Comparison of ENCODE assay signal across 8 cellular contexts in genomic region chr15:98646546-98647025, GRCh38. TPM values are rescaled to one million over a fixed set of nuclear protein-coding genes. Genes with fewer than 3 reads are reported as not detected.
DNase-seq lines count a peak whose midpoint lies in the region; ATAC-seq and TF ChIP-seq lines count a peak whose summit lies in the region.

No MANE protein-coding gene starts in this region.

- TF ChIP-seq RAD21 in HCT116 (IDR thresholded peaks at IDR 0.05; ENCODE audit: low read depth) = no peak

- peaks cover 56% of the 10 kb centered on the region for H3K27me3 ChIP-seq in HCT116 (ENCODE audit: insufficient read depth, low read length)
- peaks cover 28 to 34% (median 30%) of the 10 kb centered on the region in 3 donors for H3K27me3 ChIP-seq in skeletal muscle tissue (ENCODE audit: control insufficient read depth in 3 of 3, insufficient read depth in 3 of 3, low read length in 3 of 3)

- intact Hi-C loops in HCT116 (cut with micrococcal nuclease) = loop anchor here (5.0 kb wide), 3 partner anchors 81 to 684 kb away; partner anchors contain the start of gene ARRDC4

- H3K4me3 Mint-ChIP-seq in WTC11 (peak overlapping the region; percentile 93), glutamatergic neuron (ENCODE audit: unreplicated experiment) (peak overlapping the region; percentile 86)

- H3K4me1 ChIP-seq in HCT116 (ENCODE audit: control insufficient read depth in 1 of 2, insufficient read depth in 2 of 2, low read length in 2 of 2) = peaks cover 3 to 17% of the 10 kb centered on the region in 2 experiments; a peak in 3 of 4 replicates
- H3K4me1 ChIP-seq in skeletal muscle tissue (ENCODE audit: control insufficient read depth in 3 of 3, insufficient read depth in 3 of 3, low read length in 3 of 3) = peaks cover 7 to 11% (median 8%) of the 10 kb centered on the region in 3 donors

- ATAC-seq in HCT116 (no peak), WTC11 (no peak)

- peak overlapping the region; percentile 99 for H2AFZ ChIP-seq in HCT116 (ENCODE audit: low read depth, low read length, poor library complexity, severe bottlenecking)

- H3K9me3 ChIP-seq in HCT116 (ENCODE audit: control insufficient read depth in 1 of 2, insufficient read depth in 1 of 2, low read depth in 1 of 2, low read length in 2 of 2) = no peaks in the 10 kb centered on the region
- no peaks in the 10 kb centered on the region for H3K9me3 ChIP-seq in skeletal muscle tissue (ENCODE audit: control insufficient read depth in 3 of 3, low read length in 3 of 3)

- POLR2A ChIA-PET in HCT116 (lab: Charles Lee) = no interaction called here
- POLR2A ChIA-PET in WTC11 (lab: Charles Lee) = interaction anchor here (1.0 to 2.0 kb wide), 3 partner anchors 56 to 123 kb away, joined by 3 to 4 read pairs (median 3); no protein-coding TSS in a partner anchor

- CTCF ChIA-PET in HCT116 (lab: Charles Lee) (interaction anchor here (1.1 to 2.4 kb wide), 9 partner anchors 10 to 412 kb away, joined by 3 to 24 read pairs (median 6); no protein-coding TSS in a partner anchor), WTC11 (lab: Charles Lee) (interaction anchor here (1.1 to 3.7 kb wide), 13 partner anchors 11 to 259 kb away, joined by 3 to 33 read pairs (median 6); no protein-coding TSS in a partner anchor)

- H3K9me3 Mint-ChIP-seq in WTC11 (no peaks in the 10 kb centered on the region), glutamatergic neuron (ENCODE audit: unreplicated experiment) (peaks cover 11% of the 10 kb centered on the region)

- H3K27me3 Mint-ChIP-seq in WTC11 (ENCODE audit: low read depth) = no peaks in the 10 kb centered on the region; the same call in 1 of the 2 replicates
- peaks cover 6% of the 10 kb centered on the region for H3K27me3 Mint-ChIP-seq in glutamatergic neuron (ENCODE audit: unreplicated experiment)

- DNase-seq in HCT116 (ENCODE audit: low read depth, low spot score) (no peak), WTC11 (ENCODE audit: low spot score) (no peak), glutamatergic neuron (no peak), NCI-H1048 (lab: John Stamatoyannopoulos, UW) (no peak), GM03348 (ENCODE audit: low spot score) (no peak), DMS79 (lab: John Stamatoyannopoulos, UW) (no peak)
- no peak for DNase-seq in activated effector memory CD4-positive, alpha-beta T cell treated with anti-CD3 and anti-CD28 coated beads, Interleukin-2, amount 50 U/mL, for 16 hours

- peak overlapping the region; percentile 91 for H3K4me2 ChIP-seq in HCT116 (ENCODE audit: low read length)

- RAD21 ChIA-PET in HCT116 (lab: Charles Lee; ENCODE audit: low non-redundant PET in 1 of 2, low total read pairs in 2 of 2, uncharacterized antibody in 2 of 2, unreplicated experiment in 2 of 2) = no interaction called here

- H3K27ac ChIP-seq in HCT116 (ENCODE audit: low read depth, low read length) = no peak overlapping the region
- H3K27ac ChIP-seq in skeletal muscle tissue (ENCODE audit: low read depth, low read length) = no peak overlapping the region

- H3K4me3 ChIP-seq in HCT116 (replicated peaks in 1 of 2; ENCODE audit: low read depth in 1 of 2, low read length in 2 of 2) (peak overlapping the region; percentile 29 to 55; a peak in 3 of 4 replicates), skeletal muscle tissue (ENCODE audit: low read length in 3 of 3) (peak overlapping the region; percentile 64 to 77 (median 65))

- H3K36me3 ChIP-seq in HCT116 (ENCODE audit: control insufficient read depth in 1 of 2, insufficient read depth in 2 of 2, low read length in 2 of 2) (no peaks in the 10 kb centered on the region), skeletal muscle tissue (ENCODE audit: control insufficient read depth in 3 of 3, insufficient read depth in 3 of 3, low read length in 3 of 3) (no peaks in the 10 kb centered on the region)

- H3K9me2 ChIP-seq in HCT116 (ENCODE audit: insufficient read depth) = no peaks in the 10 kb centered on the region

- TF ChIP-seq CTCF in HCT116 (IDR thresholded peaks at IDR 0.05 in 2 of 3, conservative IDR thresholded peaks at IDR 0.05 in 1 of 3; ENCODE audit: borderline replicate concordance in 1 of 3, insufficient read depth in 1 of 3, low read depth in 2 of 3, low read length in 2 of 3) (no peak), WTC11 (IDR thresholded peaks at IDR 0.05) (no peak), glutamatergic neuron (IDR thresholded peaks at IDR 0.05; ENCODE audit: partially characterized antibody, unreplicated experiment) (no peak)

- no peaks in the 10 kb centered on the region for H4K20me1 ChIP-seq in HCT116 (ENCODE audit: insufficient read depth)

- H3K4me1 Mint-ChIP-seq in WTC11 (peaks cover 14% of the 10 kb centered on the region), glutamatergic neuron (ENCODE audit: low read depth, unreplicated experiment) (peaks cover 6% of the 10 kb centered on the region)

- no peak for TF ChIP-seq POLR2A in HCT116 (IDR thresholded peaks at IDR 0.05; ENCODE audit: borderline replicate concordance, extremely low read depth, insufficient read depth, insufficient read length)

- H3K27ac Mint-ChIP-seq in WTC11 (peak overlapping the region; percentile 86), glutamatergic neuron (ENCODE audit: unreplicated experiment) (no peak overlapping the region)

- H3K36me3 Mint-ChIP-seq in WTC11 = no peaks in the 10 kb centered on the region
- H3K36me3 Mint-ChIP-seq in glutamatergic neuron (ENCODE audit: unreplicated experiment) = no peaks in the 10 kb centered on the region

- BruUV-seq in HCT116 (replicated peaks; lab: Mats Ljungman, UMichigan) = no TSS peak

- H3K79me2 ChIP-seq in HCT116 (ENCODE audit: insufficient read depth, low read length) = no peaks in the 10 kb centered on the region

- H3K9ac ChIP-seq in HCT116 (ENCODE audit: low read length) (no peak overlapping the region), skeletal muscle tissue (ENCODE audit: low read depth in 1 of 3, low read length in 3 of 3) (peak overlapping the region in 1 of 3 donors; percentile 79)

TF ChIP-seq in HCT116, 20 proteins besides CTCF, POLR2A, EP300 and RAD21:
- TF ChIP-seq EZH2 (IDR thresholded peaks at IDR 0.05) (no peak), ZNF274 (IDR thresholded peaks at IDR 0.05; ENCODE audit: low read depth, low read length) (no peak), SIN3A (IDR thresholded peaks at IDR 0.05; ENCODE audit: low read depth) (no peak), ELF1 (IDR thresholded peaks at IDR 0.05; ENCODE audit: borderline replicate concordance, low read depth) (no peak), MAX (IDR thresholded peaks at IDR 0.05) (no peak)

TF ChIP-seq in WTC11, 78 proteins besides CTCF, POLR2A, EP300 and RAD21:
- TF ChIP-seq SP1 (CRISPR knock-in tag; conservative IDR thresholded peaks at IDR 0.05) = no peak
- no peak for TF ChIP-seq JUN (CRISPR knock-in tag; IDR thresholded peaks at IDR 0.05)
- TF ChIP-seq ZNF416 (CRISPR knock-in tag; IDR thresholded peaks at IDR 0.05) = no peak

RNA-seq across cellular contexts. Expression of gene IGF1R, which starts 1.8 kb away (rescaled TPM):
- total RNA-seq in HCT116 (2021; ENCODE audit: unreplicated experiment) (16.3 TPM), WTC11 (2021) (116 to 125 TPM (median 120 TPM) in 3 replicates), glutamatergic neuron (ENCODE audit: unreplicated experiment) (145 TPM), skeletal muscle tissue (25.6 TPM)
- polyA plus RNA-seq in HCT116 (2012) = 4.8 and 5.0 TPM in 2 replicates
